Comparison of ENCODE assay signal across 1 cellular context in genomic region chr1:181088079-181089016, GRCh38.
TF ChIP-seq lines count a peak whose summit lies in the region.

Gene IER5, plus strand, starts transcription at chr1:181088700. Its CDS starts 203 bp downstream, at chr1:181088903.

TF ChIP-seq in HepG2, 621 proteins besides CTCF, POLR2A, EP300 and RAD21 (continued from another document and continues in another):
- TF ChIP-seq ZNF784 (CRISPR knock-in tag; IDR thresholded peaks at IDR 0.05; ENCODE audit: borderline replicate concordance) (no peak; the same call in none of the 2 replicates), HMGXB4 (CRISPR knock-in tag; IDR thresholded peaks at IDR 0.05; ENCODE audit: borderline replicate concordance in 1 of 2, low read depth in 1 of 2) (peak; percentile 19 to 43; a peak in 3 of 4 replicates), CEBPB (IDR thresholded peaks at IDR 0.05; ENCODE audit: borderline replicate concordance, low read depth, low read length) (no peak), FOXO4 (CRISPR knock-in tag; conservative IDR thresholded peaks at IDR 0.05) (no peak), NPAS2 (CRISPR knock-in tag; IDR thresholded peaks at IDR 0.05; ENCODE audit: borderline replicate concordance) (no peak), PRPF4 (IDR thresholded peaks at IDR 0.05; ENCODE audit: low read depth, low read length, poor library complexity, severe bottlenecking) (no peak), CHD2 (IDR thresholded peaks at IDR 0.05; ENCODE audit: low read depth, low read length) (no peak), RFX5 (IDR thresholded peaks at IDR 0.05; ENCODE audit: low read depth, low read length) (0 out of 2 replicates have a peak, but pooled peaks have one; percentile 41), SALL1 (CRISPR knock-in tag; IDR thresholded peaks at IDR 0.05) (peak; percentile 88), TSC22D2 (CRISPR knock-in tag; IDR thresholded peaks at IDR 0.05; ENCODE audit: borderline replicate concordance) (peak; percentile 87; the same call in 1 of the 2 replicates), GPN1 (CRISPR knock-in tag; IDR thresholded peaks at IDR 0.05; ENCODE audit: borderline replicate concordance) (no peak), ZNF138 (CRISPR knock-in tag; IDR thresholded peaks at IDR 0.05; ENCODE audit: low read depth) (0 out of 2 replicates have a peak, but pooled peaks have one; percentile 33), SYNCRIP (IDR thresholded peaks at IDR 0.05; ENCODE audit: insufficient read depth, low read depth, low read length) (no peak), GATA4 (IDR thresholded peaks at IDR 0.05; ENCODE audit: borderline replicate concordance, low read depth) (peak; percentile 86; the same call in 1 of the 2 replicates), NFYB (CRISPR knock-in tag; IDR thresholded peaks at IDR 0.05) (peak; percentile 91), NKX3-1 (CRISPR knock-in tag; IDR thresholded peaks at IDR 0.05) (no peak), ZFP36 (IDR thresholded peaks at IDR 0.05; ENCODE audit: borderline replicate concordance, low read depth, low read length, partially characterized antibody) (no peak), ZNF792 (CRISPR knock-in tag; IDR thresholded peaks at IDR 0.05) (no peak), GLMP (CRISPR knock-in tag; IDR thresholded peaks at IDR 0.05; ENCODE audit: borderline replicate concordance) (no peak), ZKSCAN8 (CRISPR knock-in tag; IDR thresholded peaks at IDR 0.05; ENCODE audit: borderline replicate concordance) (0 out of 2 replicates have a peak, but pooled peaks have one; percentile 20), ZBTB46 (CRISPR knock-in tag; IDR thresholded peaks at IDR 0.05; ENCODE audit: borderline replicate concordance) (no peak), AKAP8 (CRISPR knock-in tag; IDR thresholded peaks at IDR 0.05) (0 out of 2 replicates have a peak, but pooled peaks have one; percentile 62), TEF (CRISPR knock-in tag; IDR thresholded peaks at IDR 0.05) (0 out of 2 replicates have a peak, but pooled peaks have one; percentile 34), EEA1 (CRISPR knock-in tag; IDR thresholded peaks at IDR 0.05; ENCODE audit: borderline replicate concordance) (peak; percentile 74; the same call in 1 of the 2 replicates), CREB3 (CRISPR knock-in tag; IDR thresholded peaks at IDR 0.05) (no peak), CEBPG (CRISPR knock-in tag; IDR thresholded peaks at IDR 0.05) (no peak), ZNF296 (CRISPR knock-in tag; conservative IDR thresholded peaks at IDR 0.05) (no peak; the same call in 1 of the 2 replicates), ZNF510 (CRISPR knock-in tag; IDR thresholded peaks at IDR 0.05; ENCODE audit: low read depth) (no peak), HBP1 (CRISPR knock-in tag; IDR thresholded peaks at IDR 0.05; ENCODE audit: low read depth) (no peak), ZNF30 (CRISPR knock-in tag; IDR thresholded peaks at IDR 0.05) (no peak), KMT2A (CRISPR knock-in tag; IDR thresholded peaks at IDR 0.05) (peak; percentile 88; the same call in 1 of the 2 replicates), PCBP2 (optimal IDR thresholded peaks at IDR 0.05; ENCODE audit: low read depth, low read length, poor library complexity, severe bottlenecking) (no peak), ZHX2 (IDR thresholded peaks at IDR 0.05; ENCODE audit: low read depth) (no peak), ZHX2 (CRISPR knock-in tag; IDR thresholded peaks at IDR 0.05; ENCODE audit: borderline replicate concordance) (no peak), HNRNPLL (IDR thresholded peaks at IDR 0.05; ENCODE audit: low read depth, low read length, poor library complexity, severe bottlenecking) (peak; percentile 74), MXD3 (CRISPR knock-in tag; IDR thresholded peaks at IDR 0.05) (peak; percentile 85; the same call in 1 of the 2 replicates), ZFP1 (CRISPR knock-in tag; IDR thresholded peaks at IDR 0.05) (no peak), TCF7L2 (IDR thresholded peaks at IDR 0.05; ENCODE audit: low read depth, low read length) (no peak), ZBTB8A (CRISPR knock-in tag; IDR thresholded peaks at IDR 0.05; ENCODE audit: borderline replicate concordance, low read depth) (no peak), GTF3A (CRISPR knock-in tag; conservative IDR thresholded peaks at IDR 0.05) (no peak), ZNF292 (CRISPR knock-in tag; IDR thresholded peaks at IDR 0.05; ENCODE audit: borderline replicate concordance, low read depth) (0 out of 2 replicates have a peak, but pooled peaks have one; percentile 23), MLLT10 (CRISPR knock-in tag; IDR thresholded peaks at IDR 0.05) (no peak), IRF1 (CRISPR knock-in tag; IDR thresholded peaks at IDR 0.05; ENCODE audit: low read depth) (no peak), ZNF766 (CRISPR knock-in tag; IDR thresholded peaks at IDR 0.05; ENCODE audit: borderline replicate concordance) (no peak), ZKSCAN5 (CRISPR knock-in tag; IDR thresholded peaks at IDR 0.05) (no peak)
